ENCODE assay signal across 9 cellular contexts in the genomic region with DNA sequence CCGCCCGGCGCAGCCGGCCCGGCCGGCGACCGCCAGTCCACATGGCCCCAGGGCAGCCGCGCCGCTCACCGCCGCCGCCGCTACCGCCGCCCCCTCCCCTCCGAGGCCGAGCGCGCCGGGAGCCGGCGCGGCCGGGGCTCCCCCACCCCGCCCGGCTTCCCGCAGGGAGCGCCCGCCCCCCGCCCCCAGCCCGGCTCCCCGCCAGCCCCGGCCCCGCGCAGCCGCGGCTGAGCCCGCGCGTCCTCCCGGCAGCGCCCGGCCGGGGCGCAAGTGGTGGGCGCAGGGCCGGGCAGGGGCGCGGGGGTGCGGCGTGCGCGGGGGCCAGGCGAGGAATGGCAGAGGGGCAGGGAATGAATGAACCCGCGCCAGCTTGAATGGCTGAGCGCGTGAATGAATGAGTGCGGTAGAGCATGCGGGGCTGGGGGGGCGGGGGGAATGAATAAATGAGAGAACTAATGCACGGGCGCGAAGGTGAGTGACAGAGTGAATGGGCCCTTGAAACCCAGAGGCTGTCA. TPM values are rescaled to one million over a fixed set of nuclear protein-coding genes. Genes with fewer than 3 reads are reported as not detected.
DNase-seq lines count a peak whose midpoint lies in the region; ATAC-seq lines count a peak whose summit lies in the region.
"Had no signal": no experiment of that assay in that cellular context is flagged by ENCODE, and none has a peak within 500 bp of the region (broad histone marks: within the 10 kb centered on the region; RNA-seq: fewer than 3 reads in every experiment).

A gene with protein sequence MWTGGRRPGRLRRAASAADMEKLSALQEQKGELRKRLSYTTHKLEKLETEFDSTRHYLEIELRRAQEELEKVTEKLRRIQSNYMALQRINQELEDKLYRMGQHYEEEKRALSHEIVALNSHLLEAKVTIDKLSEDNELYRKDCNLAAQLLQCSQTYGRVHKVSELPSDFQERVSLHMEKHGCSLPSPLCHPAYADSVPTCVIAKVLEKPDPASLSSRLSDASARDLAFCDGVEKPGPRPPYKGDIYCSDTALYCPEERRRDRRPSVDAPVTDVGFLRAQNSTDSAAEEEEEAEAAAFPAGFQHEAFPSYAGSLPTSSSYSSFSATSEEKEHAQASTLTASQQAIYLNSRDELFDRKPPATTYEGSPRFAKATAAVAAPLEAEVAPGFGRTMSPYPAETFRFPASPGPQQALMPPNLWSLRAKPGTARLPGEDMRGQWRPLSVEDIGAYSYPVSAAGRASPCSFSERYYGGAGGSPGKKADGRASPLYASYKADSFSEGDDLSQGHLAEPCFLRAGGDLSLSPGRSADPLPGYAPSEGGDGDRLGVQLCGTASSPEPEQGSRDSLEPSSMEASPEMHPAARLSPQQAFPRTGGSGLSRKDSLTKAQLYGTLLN (minus strand): TSS at position 170 of the 515 bp plus-strand sequence. CDS start 127 bp downstream, at position 43.

- H3K4me3 Mint-ChIP-seq in activated T-helper 1 cell treated with anti-CD3 and anti-CD28 coated beads, Interleukin-12 subunit alpha, Interleukin-12 subunit beta, Interleukin-2, Interleukin-4 antibody, amounts not matched to agents 30 ng/mL and 10 ng/mL and 1 ng/mL, durations not matched to agents 14 hours and 24 hours and 36 hours: peak within 1 kb of the TSS; percentile 66

- no peaks in the 10 kb centered on the region for H3K4me1 Mint-ChIP-seq in activated T-helper 1 cell treated with anti-CD3 and anti-CD28 coated beads, Interleukin-12 subunit alpha, Interleukin-12 subunit beta, Interleukin-2, Interleukin-4 antibody, amounts not matched to agents 30 ng/mL and 10 ng/mL and 1 ng/mL, durations not matched to agents 14 hours and 24 hours and 36 hours (ENCODE audit: low read depth)

- no peak within 1 kb of the TSS for H3K9ac ChIP-seq in iPS-15b (ENCODE audit: low read depth, low read length)

- H3K27ac ChIP-seq in skin epidermis: peak within 1 kb of the TSS in 7 of 21 experiments; percentile 16 to 69 (median 48)
- H3K27ac ChIP-seq: 22Rv1 had no signal

- intact Hi-C loops in activated T-helper 1 cell treated with anti-CD3 and anti-CD28 coated beads, Interleukin-12 subunit alpha, Interleukin-12 subunit beta, Interleukin-2, Interleukin-4 antibody, amounts not matched to agents 30 ng/mL and 10 ng/mL and 1 ng/mL, durations not matched to agents 14 hours and 24 hours and 36 hours (cut with micrococcal nuclease): loop anchor here (1.0 to 2.0 kb wide), 2 partner anchors 53 to 57 kb away; no protein-coding TSS in a partner anchor

- H3K4me3 ChIP-seq in iPS-15b (ENCODE audit: low read depth, low read length) (peak within 1 kb of the TSS; percentile 45), skin epidermis (peak within 1 kb of the TSS; percentile 33 to 53 (median 43))

- H3K4me1 ChIP-seq in iPS-15b (ENCODE audit: control insufficient read depth, insufficient read depth, low read length): peaks cover 3% of the 10 kb centered on the region

- H3K9me3 Mint-ChIP-seq in activated T-helper 1 cell treated with anti-CD3 and anti-CD28 coated beads, Interleukin-12 subunit alpha, Interleukin-12 subunit beta, Interleukin-2, Interleukin-4 antibody, amounts not matched to agents 30 ng/mL and 10 ng/mL and 1 ng/mL, durations not matched to agents 14 hours and 24 hours and 36 hours: no peaks in the 10 kb centered on the region

- no peaks in the 10 kb centered on the region for H3K9me3 ChIP-seq in iPS-15b (ENCODE audit: control insufficient read depth, insufficient read depth, low read length)

- DNase-seq in DMS53 (lab: John Stamatoyannopoulos, UW) (peak; percentile 51), DMS53 treated with DMSO at 0.1 percent for 48 hours (lab: John Stamatoyannopoulos, UW; ENCODE audit: unreplicated experiment) (no peak), islet precursor cell (no peak), nucleus accumbens (lab: John Stamatoyannopoulos, UW) (no peak)
- no peak for DNase-seq in activated T-helper 1 cell treated with anti-CD3 and anti-CD28 coated beads, Interleukin-12 subunit alpha, Interleukin-12 subunit beta, Interleukin-2, Interleukin-4 antibody, amounts not matched to agents 30 ng/mL and 10 ng/mL and 1 ng/mL, durations not matched to agents 14 hours and 24 hours and 36 hours (ENCODE audit: low spot score)

- no peak for ATAC-seq in HG03469 (IDR thresholded peaks at IDR 0.05; ENCODE audit: unreplicated experiment)

- no peaks in the 10 kb centered on the region for H3K36me3 ChIP-seq in iPS-15b (ENCODE audit: control insufficient read depth, insufficient read depth, low read length)

- H3K27me3 ChIP-seq in iPS-15b (ENCODE audit: control insufficient read depth, insufficient read depth, low read length): peaks cover 45% of the 10 kb centered on the region

- H3K27ac Mint-ChIP-seq in activated T-helper 1 cell treated with anti-CD3 and anti-CD28 coated beads, Interleukin-12 subunit alpha, Interleukin-12 subunit beta, Interleukin-2, Interleukin-4 antibody, amounts not matched to agents 30 ng/mL and 10 ng/mL and 1 ng/mL, durations not matched to agents 14 hours and 24 hours and 36 hours: no peak within 1 kb of the TSS

- H3K36me3 Mint-ChIP-seq in activated T-helper 1 cell treated with anti-CD3 and anti-CD28 coated beads, Interleukin-12 subunit alpha, Interleukin-12 subunit beta, Interleukin-2, Interleukin-4 antibody, amounts not matched to agents 30 ng/mL and 10 ng/mL and 1 ng/mL, durations not matched to agents 14 hours and 24 hours and 36 hours (ENCODE audit: low read depth): no peaks in the 10 kb centered on the region

- peaks cover 23% of the 10 kb centered on the region for H3K27me3 Mint-ChIP-seq in activated T-helper 1 cell treated with anti-CD3 and anti-CD28 coated beads, Interleukin-12 subunit alpha, Interleukin-12 subunit beta, Interleukin-2, Interleukin-4 antibody, amounts not matched to agents 30 ng/mL and 10 ng/mL and 1 ng/mL, durations not matched to agents 14 hours and 24 hours and 36 hours (ENCODE audit: insufficient read depth)

RNA-seq across cellular contexts. Expression of the gene that starts here (rescaled TPM):
- 2.5 and 2.8 TPM in 2 replicates for total RNA-seq in activated T-helper 1 cell treated with anti-CD3 and anti-CD28 coated beads, Interleukin-12 subunit alpha, Interleukin-12 subunit beta, Interleukin-2, Interleukin-4 antibody, amounts not matched to agents 30 ng/mL and 10 ng/mL and 1 ng/mL, durations not matched to agents 14 hours and 24 hours and 36 hours
